Comparison of ENCODE assay signal across 1 cellular context in genomic region chr11:4203603-4204360, GRCh38.
TF ChIP-seq lines count a peak whose summit lies in the region.

No MANE protein-coding gene starts in this region.

TF ChIP-seq in K562, 482 proteins besides CTCF, POLR2A, EP300 and RAD21 (continued from another document):
- TF ChIP-seq RREB1 (CRISPR knock-in tag; IDR thresholded peaks at IDR 0.05) (no peak), ARID3A (IDR thresholded peaks at IDR 0.05; ENCODE audit: borderline replicate concordance, low read depth, low read length) (no peak), NCOA1 (IDR thresholded peaks at IDR 0.05; ENCODE audit: low read depth) (no peak), MXD1 (CRISPR knock-in tag; IDR thresholded peaks at IDR 0.05; ENCODE audit: borderline replicate concordance, poor library complexity, severe bottlenecking) (no peak), HMG20A (CRISPR knock-in tag; conservative IDR thresholded peaks at IDR 0.05) (no peak), ZKSCAN8 (CRISPR knock-in tag; IDR thresholded peaks at IDR 0.05) (no peak), ZNF79 (CRISPR knock-in tag; IDR thresholded peaks at IDR 0.05; ENCODE audit: low read depth) (no peak), ZNF174 (CRISPR knock-in tag; IDR thresholded peaks at IDR 0.05) (no peak), PREB (CRISPR knock-in tag; IDR thresholded peaks at IDR 0.05) (no peak), ELF2 (CRISPR knock-in tag; IDR thresholded peaks at IDR 0.05) (no peak), ZNF316 (IDR thresholded peaks at IDR 0.05) (peak; percentile 46; the same call in 1 of the 2 replicates), PCBP1 (IDR thresholded peaks at IDR 0.05; ENCODE audit: low read depth, low read length, poor library complexity, severe bottlenecking) (no peak), ZHX1 (conservative IDR thresholded peaks at IDR 0.05; ENCODE audit: low read length) (no peak), NR4A1 (CRISPR knock-in tag; IDR thresholded peaks at IDR 0.05) (no peak), NR4A1 (tag; IDR thresholded peaks at IDR 0.05) (no peak), FOXP1 (CRISPR knock-in tag; IDR thresholded peaks at IDR 0.05) (no peak), HOXB6 (CRISPR knock-in tag; IDR thresholded peaks at IDR 0.05; ENCODE audit: borderline replicate concordance) (no peak), ZKSCAN1 (IDR thresholded peaks at IDR 0.05; ENCODE audit: low read depth, low read length) (no peak), EZH2 (IDR thresholded peaks at IDR 0.05; ENCODE audit: borderline replicate concordance, low read depth, low read length) (no peak), ARID1B (IDR thresholded peaks at IDR 0.05) (no peak), CEBPG (CRISPR knock-in tag; IDR thresholded peaks at IDR 0.05) (no peak), CEBPG (tag; conservative IDR thresholded peaks at IDR 0.05 in 1 of 2, IDR thresholded peaks at IDR 0.05 in 1 of 2) (no peak), MTA1 (IDR thresholded peaks at IDR 0.05; ENCODE audit: borderline replicate concordance) (no peak), NR2C1 (IDR thresholded peaks at IDR 0.05) (no peak), NR2C1 (tag; IDR thresholded peaks at IDR 0.05) (no peak), JUN (IDR thresholded peaks at IDR 0.05; ENCODE audit: borderline replicate concordance, low read depth, low read length) (no peak), JUN (CRISPR knock-in tag; IDR thresholded peaks at IDR 0.05; ENCODE audit: borderline replicate concordance) (no peak), KDM4B (IDR thresholded peaks at IDR 0.05; ENCODE audit: borderline replicate concordance in 2 of 2, low read depth in 1 of 2) (no peak), C11orf30 (IDR thresholded peaks at IDR 0.05; ENCODE audit: low read depth) (0 out of 2 replicates have a peak, but pooled peaks have one; percentile 21), FOXK2 (conservative IDR thresholded peaks at IDR 0.05 in 1 of 2, IDR thresholded peaks at IDR 0.05 in 1 of 2; ENCODE audit: low read depth in 2 of 2) (peak in 1 of 2 experiments; percentile 52; a peak in 1 of 4 replicates), ZBTB40 (IDR thresholded peaks at IDR 0.05) (no peak), ZBTB40 (CRISPR knock-in tag; IDR thresholded peaks at IDR 0.05) (no peak), IRF9 (tag; IDR thresholded peaks at IDR 0.05) (no peak), POLR2H (tag; IDR thresholded peaks at IDR 0.05; ENCODE audit: low read depth) (no peak), CREB1 (IDR thresholded peaks at IDR 0.05) (no peak), CREB1 (CRISPR knock-in tag; IDR thresholded peaks at IDR 0.05) (no peak), CGGBP1 (CRISPR knock-in tag; IDR thresholded peaks at IDR 0.05) (no peak), PURB (CRISPR knock-in tag; IDR thresholded peaks at IDR 0.05; ENCODE audit: low read depth) (no peak), RBM17 (IDR thresholded peaks at IDR 0.05; ENCODE audit: borderline replicate concordance, low read depth, low read length) (no peak)
